Comparison of ENCODE assay signal across 1 cellular context in the genomic region with DNA sequence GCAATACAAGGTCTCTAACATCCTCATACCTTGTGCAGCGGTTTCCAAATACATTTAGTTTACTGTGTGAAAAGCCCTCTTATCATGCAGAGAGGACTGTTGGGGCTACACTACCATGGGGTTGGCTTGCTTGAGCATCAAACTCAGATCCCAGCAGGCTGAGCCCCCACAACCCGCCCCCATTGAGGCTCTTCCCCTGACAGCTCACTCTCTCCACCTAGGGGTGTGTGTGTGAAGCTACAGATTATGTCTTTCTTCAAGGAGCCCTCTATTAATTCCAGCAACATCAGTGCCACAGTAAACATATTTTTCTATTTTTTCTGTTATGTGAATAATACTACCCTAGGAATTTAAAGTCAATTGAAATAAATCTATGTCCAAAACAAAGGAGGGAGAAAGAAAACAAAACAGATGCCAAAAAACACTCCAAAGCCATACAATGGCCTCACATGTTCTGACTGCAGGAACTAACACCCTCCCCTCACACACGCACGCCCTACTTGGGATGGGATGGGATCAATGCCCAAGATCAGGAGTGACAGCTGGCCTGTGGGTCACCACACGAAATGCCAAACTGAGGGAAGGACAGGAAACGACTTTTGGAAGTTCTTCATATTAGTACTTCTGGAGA.
TF ChIP-seq lines count a peak whose summit lies in the region.

No MANE protein-coding gene starts in this region.

TF ChIP-seq in HCT116, 20 proteins besides CTCF, POLR2A, EP300 and RAD21 (continued from another document):
- TF ChIP-seq, protein P1, sequence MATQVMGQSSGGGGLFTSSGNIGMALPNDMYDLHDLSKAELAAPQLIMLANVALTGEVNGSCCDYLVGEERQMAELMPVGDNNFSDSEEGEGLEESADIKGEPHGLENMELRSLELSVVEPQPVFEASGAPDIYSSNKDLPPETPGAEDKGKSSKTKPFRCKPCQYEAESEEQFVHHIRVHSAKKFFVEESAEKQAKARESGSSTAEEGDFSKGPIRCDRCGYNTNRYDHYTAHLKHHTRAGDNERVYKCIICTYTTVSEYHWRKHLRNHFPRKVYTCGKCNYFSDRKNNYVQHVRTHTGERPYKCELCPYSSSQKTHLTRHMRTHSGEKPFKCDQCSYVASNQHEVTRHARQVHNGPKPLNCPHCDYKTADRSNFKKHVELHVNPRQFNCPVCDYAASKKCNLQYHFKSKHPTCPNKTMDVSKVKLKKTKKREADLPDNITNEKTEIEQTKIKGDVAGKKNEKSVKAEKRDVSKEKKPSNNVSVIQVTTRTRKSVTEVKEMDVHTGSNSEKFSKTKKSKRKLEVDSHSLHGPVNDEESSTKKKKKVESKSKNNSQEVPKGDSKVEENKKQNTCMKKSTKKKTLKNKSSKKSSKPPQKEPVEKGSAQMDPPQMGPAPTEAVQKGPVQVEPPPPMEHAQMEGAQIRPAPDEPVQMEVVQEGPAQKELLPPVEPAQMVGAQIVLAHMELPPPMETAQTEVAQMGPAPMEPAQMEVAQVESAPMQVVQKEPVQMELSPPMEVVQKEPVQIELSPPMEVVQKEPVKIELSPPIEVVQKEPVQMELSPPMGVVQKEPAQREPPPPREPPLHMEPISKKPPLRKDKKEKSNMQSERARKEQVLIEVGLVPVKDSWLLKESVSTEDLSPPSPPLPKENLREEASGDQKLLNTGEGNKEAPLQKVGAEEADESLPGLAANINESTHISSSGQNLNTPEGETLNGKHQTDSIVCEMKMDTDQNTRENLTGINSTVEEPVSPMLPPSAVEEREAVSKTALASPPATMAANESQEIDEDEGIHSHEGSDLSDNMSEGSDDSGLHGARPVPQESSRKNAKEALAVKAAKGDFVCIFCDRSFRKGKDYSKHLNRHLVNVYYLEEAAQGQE (IDR thresholded peaks at IDR 0.05; ENCODE audit: low read depth): no peak
